ENCODE assay signal across 19 cellular contexts in the genomic region with DNA sequence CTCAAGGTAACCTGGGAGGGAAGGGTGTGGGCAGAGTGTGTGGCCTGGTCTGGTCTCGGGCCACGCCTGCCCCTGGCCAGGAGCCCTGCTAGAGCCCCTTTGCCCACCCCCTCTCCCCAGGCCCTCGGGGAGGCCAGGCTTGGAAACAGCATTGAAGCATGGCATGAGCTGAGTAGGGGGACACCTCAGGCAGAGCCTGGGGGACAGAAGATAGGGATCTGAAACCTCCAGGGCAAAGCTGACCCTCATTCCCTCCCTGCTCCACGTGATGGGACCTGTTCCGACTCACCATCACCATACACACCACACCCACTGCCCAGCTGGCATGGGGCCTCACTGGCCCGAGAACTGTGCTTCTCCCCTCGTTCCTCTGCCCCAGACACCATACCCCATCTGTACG.
"Had no signal": no experiment of that assay in that cellular context is flagged by ENCODE, and none has a peak within 500 bp of the region (broad histone marks: within the 10 kb centered on the region; RNA-seq: fewer than 3 reads in every experiment).

No MANE protein-coding gene starts in this region.

- H3K27ac Mint-ChIP-seq: endodermal cell, progenitor cell of endocrine pancreas had no signal

- H3K27ac ChIP-seq: breast epithelium, dorsolateral prefrontal cortex, right atrium auricular region, SK-N-MC, skin epidermis, tibial artery had no signal

- DNase-seq: activated CD4-positive, alpha-beta T cell treated with anti-CD3 and anti-CD28 coated beads for 1 hour; activated CD4-positive, alpha-beta T cell treated with anti-CD3 and anti-CD28 coated beads, Interleukin-2, amount 50 U/mL, for 48 hours; activated CD8-positive, alpha-beta memory T cell treated with anti-CD3 and anti-CD28 coated beads, Interleukin-2, amount 50 U/mL, for 4 hours; activated gamma-delta T cell; activated T-cell treated with anti-CD3 and anti-CD28 coated beads, Interleukin-2, amount 50 U/mL, for 48 hours; aorta; dorsolateral prefrontal cortex; endodermal cell; head of caudate nucleus; naive B cell; stimulated activated CD4-positive, alpha-beta T cell treated with anti-CD3 and anti-CD28 coated beads, Interleukin-4, amount 100 ng/mL, for 24 hours; stimulated activated naive CD4-positive, alpha-beta T cell; tibial artery had no signal

- H3K9me3 Mint-ChIP-seq: endodermal cell, naive B cell had no signal

- H3K4me3 ChIP-seq: breast epithelium, lung, right atrium auricular region, SK-N-MC, skin epidermis, tibial artery had no signal

- H3K36me3 Mint-ChIP-seq: naive B cell had no signal

- H3K27me3 Mint-ChIP-seq: naive B cell, progenitor cell of endocrine pancreas had no signal

- H3K27me3 ChIP-seq: breast epithelium, dorsolateral prefrontal cortex, right atrium auricular region, tibial artery had no signal

- H3K4me3 Mint-ChIP-seq: endodermal cell had no signal

- H3K9me3 ChIP-seq: breast epithelium, right atrium auricular region, tibial artery had no signal

- H3K36me3 ChIP-seq: breast epithelium had no signal
